In the genomic region with DNA sequence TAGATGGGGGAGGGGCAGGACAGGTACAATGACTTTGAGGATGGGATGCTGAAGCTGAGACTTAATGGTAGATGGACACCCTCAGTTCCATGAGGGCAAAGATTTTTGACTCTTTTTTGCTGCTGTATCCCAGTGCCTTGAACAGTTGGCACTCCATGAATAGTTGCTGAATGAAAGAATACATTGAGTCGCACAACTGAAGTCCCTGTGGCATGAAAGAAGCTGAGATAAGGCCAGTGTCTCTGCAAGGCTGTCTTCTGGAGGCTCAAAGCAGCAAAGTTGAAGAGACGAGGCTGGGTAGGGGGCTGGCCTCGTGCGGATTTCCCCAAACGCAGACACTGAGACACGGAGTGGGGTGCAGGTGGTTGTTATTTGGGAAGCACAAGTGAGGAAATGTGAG, we compare ENCODE assay signal across 20 cellular contexts.
"Had no signal": no experiment of that assay in that cellular context is flagged by ENCODE, and none has a peak within 500 bp of the region (broad histone marks: within the 10 kb centered on the region; RNA-seq: fewer than 3 reads in every experiment).

No MANE protein-coding gene starts in this region.

- H3K4me1 Mint-ChIP-seq: activated T-helper 17 cell treated with anti-CD3 and anti-CD28 coated beads, Interleukin-2, amount 50 U/mL, for 72 hours; stimulated activated memory B cell treated with anti-CD40 and anti-IgM and Interleukin-4, amounts not matched to agents 10 μg/mL and 1 μg/mL and 100 μg/mL, for 72 hours had no signal

- H3K27me3 ChIP-seq: body of pancreas had no signal

- DNase-seq: activated CD4-positive, alpha-beta memory T cell treated with anti-CD3 and anti-CD28 coated beads, Interleukin-2, amount 10 ng/mL, durations not matched to agents 7 days and 5 days; activated CD4-positive, alpha-beta T cell treated with anti-CD3 and anti-CD28 coated beads for 48 hours; activated CD4-positive, CD25-positive, alpha-beta regulatory T cell; activated CD8-positive, alpha-beta memory T cell treated with anti-CD3 and anti-CD28 coated beads, Interleukin-2, amount 10 ng/mL, durations not matched to agents 7 days and 5 days; activated naive CD4-positive, alpha-beta T cell treated with Interleukin-2 at 50 U/mL for 16 hours; activated naive CD8-positive, alpha-beta T cell treated with anti-CD3 and anti-CD28 coated beads, Interleukin-2, amount 10 ng/mL, durations not matched to agents 7 days and 5 days; body of pancreas; left ventricle myocardium superior; mesenchymal stem cell; sigmoid colon; stimulated activated CD4-positive, alpha-beta T cell treated with anti-CD3 and anti-CD28 coated beads, Interleukin-4, amount 100 ng/mL, for 4 hours; T-helper 1 cell; T-helper 9 cell; tibial artery had no signal

- H3K9me3 ChIP-seq: body of pancreas, sigmoid colon, tibial artery had no signal

- H3K4me3 Mint-ChIP-seq: activated CD4-positive, alpha-beta memory T cell treated with anti-CD3 and anti-CD28 coated beads, Interleukin-2, amount 10 ng/mL, durations not matched to agents 7 days and 5 days; activated CD8-positive, alpha-beta memory T cell treated with anti-CD3 and anti-CD28 coated beads, Interleukin-2, amount 10 ng/mL, durations not matched to agents 7 days and 5 days; activated naive CD8-positive, alpha-beta T cell treated with anti-CD3 and anti-CD28 coated beads, Interleukin-2, amount 10 ng/mL, durations not matched to agents 7 days and 5 days; activated T-helper 17 cell treated with anti-CD3 and anti-CD28 coated beads, Interleukin-2, amount 50 U/mL, for 72 hours; natural killer cell treated with Interleukin-12 subunit alpha and Interleukin-12 subunit beta and Interleukin-15 and Interleukin-18, amount 100 ng/mL, for 72 hours; stimulated activated memory B cell treated with anti-CD40 and anti-IgM and Interleukin-4, amounts not matched to agents 10 μg/mL and 1 μg/mL and 100 μg/mL, for 72 hours had no signal

- H3K4me3 ChIP-seq: body of pancreas, sigmoid colon, tibial artery had no signal

- H3K36me3 Mint-ChIP-seq: activated CD8-positive, alpha-beta memory T cell treated with anti-CD3 and anti-CD28 coated beads, Interleukin-2, amount 10 ng/mL, durations not matched to agents 7 days and 5 days; activated naive CD8-positive, alpha-beta T cell treated with anti-CD3 and anti-CD28 coated beads, Interleukin-2, amount 10 ng/mL, durations not matched to agents 7 days and 5 days; natural killer cell treated with Interleukin-12 subunit alpha and Interleukin-12 subunit beta and Interleukin-15 and Interleukin-18, amount 100 ng/mL, for 72 hours; stimulated activated memory B cell treated with anti-CD40 and anti-IgM and Interleukin-4, amounts not matched to agents 10 μg/mL and 1 μg/mL and 100 μg/mL, for 72 hours had no signal

- H3K27ac ChIP-seq: body of pancreas, sigmoid colon, tibial artery had no signal

- H3K27ac Mint-ChIP-seq: activated CD4-positive, alpha-beta memory T cell treated with anti-CD3 and anti-CD28 coated beads, Interleukin-2, amount 10 ng/mL, durations not matched to agents 7 days and 5 days; activated CD8-positive, alpha-beta memory T cell treated with anti-CD3 and anti-CD28 coated beads, Interleukin-2, amount 10 ng/mL, durations not matched to agents 7 days and 5 days; activated naive CD8-positive, alpha-beta T cell treated with anti-CD3 and anti-CD28 coated beads, Interleukin-2, amount 10 ng/mL, durations not matched to agents 7 days and 5 days; activated T-helper 17 cell treated with anti-CD3 and anti-CD28 coated beads, Interleukin-2, amount 50 U/mL, for 72 hours; natural killer cell treated with Interleukin-12 subunit alpha and Interleukin-12 subunit beta and Interleukin-15 and Interleukin-18, amount 100 ng/mL, for 72 hours; stimulated activated memory B cell treated with anti-CD40 and anti-IgM and Interleukin-4, amounts not matched to agents 10 μg/mL and 1 μg/mL and 100 μg/mL, for 72 hours had no signal

- ATAC-seq: activated CD8-positive, alpha-beta memory T cell treated with anti-CD3 and anti-CD28 coated beads, Interleukin-2, amount 10 ng/mL, durations not matched to agents 7 days and 5 days; activated T-helper 17 cell treated with anti-CD3 and anti-CD28 coated beads, Interleukin-2, amount 50 U/mL, for 72 hours; body of pancreas; left ventricle myocardium superior; natural killer cell treated with Interleukin-12 subunit alpha and Interleukin-12 subunit beta and Interleukin-15 and Interleukin-18, amount 100 ng/mL, for 72 hours; stimulated activated memory B cell treated with anti-CD40 and anti-IgM and Interleukin-4, amounts not matched to agents 10 μg/mL and 1 μg/mL and 100 μg/mL, for 72 hours had no signal

- H3K9me3 Mint-ChIP-seq: activated CD4-positive, alpha-beta memory T cell treated with anti-CD3 and anti-CD28 coated beads, Interleukin-2, amount 10 ng/mL, durations not matched to agents 7 days and 5 days; activated naive CD8-positive, alpha-beta T cell treated with anti-CD3 and anti-CD28 coated beads, Interleukin-2, amount 10 ng/mL, durations not matched to agents 7 days and 5 days; activated T-helper 17 cell treated with anti-CD3 and anti-CD28 coated beads, Interleukin-2, amount 50 U/mL, for 72 hours; natural killer cell treated with Interleukin-12 subunit alpha and Interleukin-12 subunit beta and Interleukin-15 and Interleukin-18, amount 100 ng/mL, for 72 hours; stimulated activated memory B cell treated with anti-CD40 and anti-IgM and Interleukin-4, amounts not matched to agents 10 μg/mL and 1 μg/mL and 100 μg/mL, for 72 hours had no signal

- H3K36me3 ChIP-seq: sigmoid colon, tibial artery had no signal

- FAIRE-seq: colon, frontal cortex, urothelium cell line had no signal
